In genomic region chr6:14108571-14109410, GRCh38 we compare ENCODE assay signal across 8 cellular contexts. TPM values are rescaled to one million over a fixed set of nuclear protein-coding genes. Genes with fewer than 3 reads are reported as not detected.
DNase-seq lines count a peak whose midpoint lies in the region; ATAC-seq, FAIRE-seq and TF ChIP-seq lines count a peak whose summit lies in the region.

No MANE protein-coding gene starts in this region.

- H3K27ac ChIP-seq in CD4-positive, CD25-positive, alpha-beta regulatory T cell (ENCODE audit: insufficient read depth, low read length, poor library complexity, severe bottlenecking): no peak overlapping the region
- H3K27ac ChIP-seq in PC-3 (ENCODE audit: low read length) (no peak overlapping the region), gastroesophageal sphincter (no peak overlapping the region)

- H3K4me2 ChIP-seq in PC-3 (ENCODE audit: low read length): no peak overlapping the region

- CTCF ChIA-PET in PC-3 (lab: Charles Lee): interaction anchor here (0.7 kb wide), 1 partner anchor 16 kb away, joined by 3 read pairs; no protein-coding TSS in a partner anchor

- peaks cover 22% of the 10 kb centered on the region for H3K4me1 ChIP-seq in CD4-positive, CD25-positive, alpha-beta regulatory T cell (ENCODE audit: control insufficient read depth, insufficient read depth, low read length, poor library complexity, severe bottlenecking)
- H3K4me1 ChIP-seq in PC-3 (ENCODE audit: insufficient read depth, low read length) (no peaks in the 10 kb centered on the region), gastroesophageal sphincter (no peaks in the 10 kb centered on the region)

- H4K20me1 ChIP-seq in PC-3 (ENCODE audit: low read length): no peaks in the 10 kb centered on the region

- H3K4me1 Mint-ChIP-seq in CD4-positive, CD25-positive, alpha-beta regulatory T cell: peaks cover 14 to 29% (median 18%) of the 10 kb centered on the region in 4 donors

- H3K9me2 ChIP-seq in PC-3 (replicated peaks; ENCODE audit: low read length): no peaks in the 10 kb centered on the region

- H3K79me2 ChIP-seq in PC-3 (ENCODE audit: low read length): no peaks in the 10 kb centered on the region

- peaks cover 9% of the 10 kb centered on the region in 2 experiments for H3K9me3 ChIP-seq in CD4-positive, CD25-positive, alpha-beta regulatory T cell (ENCODE audit: control insufficient read depth in 2 of 2, low read length in 2 of 2)
- H3K9me3 ChIP-seq in PC-3 (ENCODE audit: low read length) (peaks cover 10% of the 10 kb centered on the region; the same call in 1 of the 2 replicates), gastroesophageal sphincter (peaks cover 0 to 8% (median 1%) of the 10 kb centered on the region in 3 donors)

- H3K27me3 Mint-ChIP-seq in CD4-positive, CD25-positive, alpha-beta regulatory T cell: peaks cover 35% of the 10 kb centered on the region

- H3K9me3 Mint-ChIP-seq in CD4-positive, CD25-positive, alpha-beta regulatory T cell: peaks cover 0 to 13% (median 5%) of the 10 kb centered on the region in 7 donors

- WGBS in gastroesophageal sphincter (ENCODE audit: low coverage in 1 of 2), 2 donors: 48 to 73% methylated on average over 4 to 5 of the region's 14 CpGs

- no peak overlapping the region for H3K9ac ChIP-seq in PC-3 (ENCODE audit: low read length)

- H3K36me3 ChIP-seq in CD4-positive, CD25-positive, alpha-beta regulatory T cell (ENCODE audit: control insufficient read depth, insufficient read depth, low read length): no peaks in the 10 kb centered on the region
- H3K36me3 ChIP-seq in PC-3 (ENCODE audit: low read depth, low read length) (no peaks in the 10 kb centered on the region), gastroesophageal sphincter (no peaks in the 10 kb centered on the region)

- TF ChIP-seq POLR2A in gastroesophageal sphincter (IDR thresholded peaks at IDR 0.05): no peak

- POLR2A ChIA-PET in PC-3 (lab: Charles Lee; ENCODE audit: unreplicated experiment): no interaction called here

- peak overlapping the region; percentile 39 to 67 (median 44) for H3K27ac Mint-ChIP-seq in CD4-positive, CD25-positive, alpha-beta regulatory T cell

- no peak overlapping the region for H2AFZ ChIP-seq in PC-3 (ENCODE audit: low read length)

- intact Hi-C loops in PC-3 (cut with micrococcal nuclease): no loop called here

- no peak for TF ChIP-seq CTCF in PC-3 (conservative IDR thresholded peaks at IDR 0.05; ENCODE audit: low read depth, low read length)
- no peak for TF ChIP-seq CTCF in gastroesophageal sphincter (IDR thresholded peaks at IDR 0.05)

- BruUV-seq in PC-3 (replicated peaks; lab: Mats Ljungman, UMichigan): no TSS peak

- peak; percentile 45 to 70 for ATAC-seq in CD4-positive, CD25-positive, alpha-beta regulatory T cell (ENCODE audit: low read depth in 2 of 2)
- ATAC-seq in GM19023 (IDR thresholded peaks at IDR 0.05; ENCODE audit: unreplicated experiment) (peak; percentile 68), HG03066 (IDR thresholded peaks at IDR 0.05; ENCODE audit: low read depth, unreplicated experiment) (peak; percentile 61), PC-3 (peak; percentile 40; the same call in 1 of the 2 replicates), gastroesophageal sphincter (peak; percentile 50)

- H3F3A ChIP-seq in PC-3 (ENCODE audit: low read length, unreplicated experiment): no peaks in the 10 kb centered on the region

- H3K27me3 ChIP-seq in CD4-positive, CD25-positive, alpha-beta regulatory T cell (ENCODE audit: control insufficient read depth, insufficient read depth, low read length): peaks cover 9% of the 10 kb centered on the region
- H3K27me3 ChIP-seq in PC-3 (ENCODE audit: low read length) (no peaks in the 10 kb centered on the region; the same call in 1 of the 2 replicates), gastroesophageal sphincter (peaks cover 7% of the 10 kb centered on the region)

- DNase-seq in CD4-positive, CD25-positive, alpha-beta regulatory T cell: no peak
- DNase-seq in PC-3: no peak
- DNase-seq in DMS153 (lab: John Stamatoyannopoulos, UW): no peak
- DNase-seq in effector CD4-positive, alpha-beta T cell: no peak
- DNase-seq in RCC 7860 (ENCODE audit: low spot score): no peak

- peak overlapping the region; percentile 8 to 59 (median 48) for H3K4me3 Mint-ChIP-seq in CD4-positive, CD25-positive, alpha-beta regulatory T cell

- H3K4me3 ChIP-seq in CD4-positive, CD25-positive, alpha-beta regulatory T cell (ENCODE audit: low read depth, low read length): peak overlapping the region; percentile 35
- H3K4me3 ChIP-seq in PC-3 (ENCODE audit: low read length) (no peak overlapping the region), gastroesophageal sphincter (no peak overlapping the region)

- no peak for FAIRE-seq in RCC 7860 (lab: Jason Lieb, UNC)

- no peak for TF ChIP-seq EP300 in gastroesophageal sphincter (IDR thresholded peaks at IDR 0.05)

- H3K36me3 Mint-ChIP-seq in CD4-positive, CD25-positive, alpha-beta regulatory T cell: peaks cover 6% of the 10 kb centered on the region

RNA-seq across cellular contexts. Expression of gene CD83, which starts 8.8 kb away (rescaled TPM):
- total RNA-seq in CD4-positive, CD25-positive, alpha-beta regulatory T cell: 76.8 TPM
- 1 to 10 TPM; 2.4 to 5.6 (median 4.2) TPM for polyA plus RNA-seq in CD4-positive, CD25-positive, alpha-beta regulatory T cell
- total RNA-seq in PC-3 (2014; rRNA removed) (13.0 and 15.2 TPM in 2 replicates), gastroesophageal sphincter (1 to 10 TPM in 3 of 4 donors, under 1 TPM in 1; 0.31 to 4.3 (median 2.1) TPM)
